1 cellular context compared by ENCODE assay signal in the genomic region with DNA sequence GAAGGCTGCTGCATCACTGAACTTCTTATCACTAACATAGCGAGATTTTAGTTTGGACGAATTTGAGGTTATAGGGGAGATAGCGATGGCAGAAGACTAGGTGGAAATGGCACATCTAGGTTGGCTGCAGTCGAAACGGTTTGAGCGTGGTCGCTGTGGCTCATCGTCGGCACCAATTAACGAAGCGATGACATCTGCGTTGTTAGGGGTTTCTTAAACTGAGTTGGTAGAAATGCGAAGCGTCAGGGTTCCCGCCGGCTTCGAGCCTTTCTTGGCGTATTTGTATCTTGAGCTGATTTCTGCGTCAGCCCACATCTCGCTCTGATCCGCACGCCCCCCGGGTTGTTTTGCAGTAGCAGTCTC.
TF ChIP-seq lines count a peak whose summit lies in the region.

No MANE protein-coding gene starts in this region.

TF ChIP-seq in GM12878, 131 proteins besides CTCF, POLR2A, EP300 and RAD21:
- no peak for TF ChIP-seq POU2F2 (IDR thresholded peaks at IDR 0.05; ENCODE audit: borderline replicate concordance, low read depth, low read length)
- peak; percentile 8; the same call in 1 of the 2 replicates for TF ChIP-seq RB1 (IDR thresholded peaks at IDR 0.05; ENCODE audit: borderline replicate concordance)
- no peak for TF ChIP-seq BMI1 (IDR thresholded peaks at IDR 0.05; ENCODE audit: borderline replicate concordance)
- no peak for TF ChIP-seq TARDBP (IDR thresholded peaks at IDR 0.05; ENCODE audit: borderline replicate concordance)
- no peak for TF ChIP-seq E4F1 (IDR thresholded peaks at IDR 0.05; ENCODE audit: borderline replicate concordance, partially characterized antibody)
- TF ChIP-seq, protein P1, sequence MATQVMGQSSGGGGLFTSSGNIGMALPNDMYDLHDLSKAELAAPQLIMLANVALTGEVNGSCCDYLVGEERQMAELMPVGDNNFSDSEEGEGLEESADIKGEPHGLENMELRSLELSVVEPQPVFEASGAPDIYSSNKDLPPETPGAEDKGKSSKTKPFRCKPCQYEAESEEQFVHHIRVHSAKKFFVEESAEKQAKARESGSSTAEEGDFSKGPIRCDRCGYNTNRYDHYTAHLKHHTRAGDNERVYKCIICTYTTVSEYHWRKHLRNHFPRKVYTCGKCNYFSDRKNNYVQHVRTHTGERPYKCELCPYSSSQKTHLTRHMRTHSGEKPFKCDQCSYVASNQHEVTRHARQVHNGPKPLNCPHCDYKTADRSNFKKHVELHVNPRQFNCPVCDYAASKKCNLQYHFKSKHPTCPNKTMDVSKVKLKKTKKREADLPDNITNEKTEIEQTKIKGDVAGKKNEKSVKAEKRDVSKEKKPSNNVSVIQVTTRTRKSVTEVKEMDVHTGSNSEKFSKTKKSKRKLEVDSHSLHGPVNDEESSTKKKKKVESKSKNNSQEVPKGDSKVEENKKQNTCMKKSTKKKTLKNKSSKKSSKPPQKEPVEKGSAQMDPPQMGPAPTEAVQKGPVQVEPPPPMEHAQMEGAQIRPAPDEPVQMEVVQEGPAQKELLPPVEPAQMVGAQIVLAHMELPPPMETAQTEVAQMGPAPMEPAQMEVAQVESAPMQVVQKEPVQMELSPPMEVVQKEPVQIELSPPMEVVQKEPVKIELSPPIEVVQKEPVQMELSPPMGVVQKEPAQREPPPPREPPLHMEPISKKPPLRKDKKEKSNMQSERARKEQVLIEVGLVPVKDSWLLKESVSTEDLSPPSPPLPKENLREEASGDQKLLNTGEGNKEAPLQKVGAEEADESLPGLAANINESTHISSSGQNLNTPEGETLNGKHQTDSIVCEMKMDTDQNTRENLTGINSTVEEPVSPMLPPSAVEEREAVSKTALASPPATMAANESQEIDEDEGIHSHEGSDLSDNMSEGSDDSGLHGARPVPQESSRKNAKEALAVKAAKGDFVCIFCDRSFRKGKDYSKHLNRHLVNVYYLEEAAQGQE (IDR thresholded peaks at IDR 0.05; ENCODE audit: low read depth, low read length), result no peak
- TF ChIP-seq CEBPZ (IDR thresholded peaks at IDR 0.05; ENCODE audit: low read depth, low read length), result no peak
- TF ChIP-seq FOS (IDR thresholded peaks at IDR 0.05; ENCODE audit: borderline replicate concordance, extremely low read depth, insufficient read length), result no peak
- no peak for TF ChIP-seq CREM (IDR thresholded peaks at IDR 0.05; ENCODE audit: low read depth)
- TF ChIP-seq ZSCAN29 (IDR thresholded peaks at IDR 0.05), result peak; percentile 84
- peak; percentile 3; the same call in 1 of the 2 replicates for TF ChIP-seq RUNX3 (IDR thresholded peaks at IDR 0.05; ENCODE audit: low read length)
- peak; percentile 17; the same call in 1 of the 2 replicates for TF ChIP-seq MLLT1 (IDR thresholded peaks at IDR 0.05)
- TF ChIP-seq BACH1 (IDR thresholded peaks at IDR 0.05; ENCODE audit: borderline replicate concordance), result no peak
- TF ChIP-seq YY1 (IDR thresholded peaks at IDR 0.05; ENCODE audit: low read depth, low read length), result no peak
